In genomic region chr5:140020601-140021177, GRCh38 we compare ENCODE assay signal across 24 cellular contexts. TPM values are rescaled to one million over a fixed set of nuclear protein-coding genes. Genes with fewer than 3 reads are reported as not detected.
DNase-seq lines count a peak whose midpoint lies in the region; ATAC-seq and TF ChIP-seq lines count a peak whose summit lies in the region.
"Had no signal": no experiment of that assay in that cellular context is flagged by ENCODE, and none has a peak within 500 bp of the region (broad histone marks: within the 10 kb centered on the region; RNA-seq: fewer than 3 reads in every experiment).

No MANE protein-coding gene starts in this region.

- CTCF ChIA-PET in GM10248 (lab: Yijun Ruan, JAX) = interaction anchor here (0.7 to 2.6 kb wide), 11 partner anchors 9 to 233 kb away, joined by 3 to 11 read pairs (median 4); no protein-coding TSS in a partner anchor

- TF ChIP-seq CTCF in AG10803 (conservative IDR thresholded peaks at IDR 0.05; ENCODE audit: low read length) (no peak), left ventricle myocardium inferior (IDR thresholded peaks at IDR 0.05; ENCODE audit: borderline replicate concordance) (no peak), GM10248 (IDR thresholded peaks at IDR 0.05; ENCODE audit: control extremely low read depth, extremely low read depth, low read depth, missing control alignments) (no peak), GM13977 (IDR thresholded peaks at IDR 0.05; ENCODE audit: extremely low read depth, insufficient read depth, missing control alignments) (no peak)

- DNase-seq in AG10803 (ENCODE audit: low read depth) (peak; percentile 9), MG63 (peak; percentile 67), left ventricle myocardium inferior (no peak), sciatic nerve (ENCODE audit: low spot score) (no peak), retina (no peak), GM10248 (ENCODE audit: extremely low spot score) (no peak), GM13977 (ENCODE audit: low spot score) (no peak)
- DNase-seq: activated CD4-positive, alpha-beta T cell treated with anti-CD3 and anti-CD28 coated beads for 1 hour; activated CD8-positive, alpha-beta T cell treated with anti-CD3 and anti-CD28 coated beads for 36 hours; DMS53; endodermal cell; Karpas-422; MV-4-11; NCI-H1694; NCI-H510A treated with DMSO at 0.1 percent for 48 hours; NK-92 treated with Interleukin-12 subunit alpha and Interleukin-12 subunit beta, amount 100 ng/mL, for 24 hours; PC-3; T-helper 2 cell; thyroid gland had no signal

- intact Hi-C loops in left ventricle myocardium inferior (cut with micrococcal nuclease) (no loop called here), sciatic nerve (cut with DNase I) (no loop called here)

- in situ Hi-C loops in GM13977 (cut with MboI; ENCODE audit: low pct_unique_long_range_greater_than_20kb, low sequenced_read_pairs, unreplicated experiment) = no loop called here

- peaks cover 49% of the 10 kb centered on the region for H3K4me1 ChIP-seq in left ventricle myocardium inferior
- H3K4me1 ChIP-seq: A549 had no signal

- POLR2A ChIA-PET in GM10248 (lab: Yijun Ruan, JAX) = no interaction called here

- H3K27me3 ChIP-seq in MG63 (no peaks in the 10 kb centered on the region), left ventricle myocardium inferior (ENCODE audit: low read depth) (no peaks in the 10 kb centered on the region)

- no peaks in the 10 kb centered on the region for H3K36me3 ChIP-seq in MG63
- H3K36me3 ChIP-seq in left ventricle myocardium inferior = no peaks in the 10 kb centered on the region
- H3K36me3 ChIP-seq: thyroid gland had no signal

- ATAC-seq in sciatic nerve (peak; percentile 82), GM19324 (IDR thresholded peaks at IDR 0.05; ENCODE audit: low FRiP score, unreplicated experiment) (no peak)
- ATAC-seq: A549; activated CD8-positive, alpha-beta T cell treated with anti-CD3 and anti-CD28 coated beads for 36 hours; esophagus mucosa; HepG2; PC-3 had no signal

- no peak overlapping the region for H3K4me3 ChIP-seq in AG10803 (ENCODE audit: low read length)
- H3K4me3 ChIP-seq in MG63 = no peak overlapping the region
- no peak overlapping the region for H3K4me3 ChIP-seq in left ventricle myocardium inferior
- H3K4me3 ChIP-seq: A549, thyroid gland had no signal

- peak overlapping the region; percentile 24 for H3K27ac ChIP-seq in left ventricle myocardium inferior (replicated peaks)
- H3K27ac ChIP-seq: A549, thyroid gland had no signal

- H3K9me3 ChIP-seq in MG63 (no peaks in the 10 kb centered on the region), left ventricle myocardium inferior (replicated peaks) (no peaks in the 10 kb centered on the region)
- H3K9me3 ChIP-seq: A549, thyroid gland had no signal

RNA-seq across cellular contexts. Expression of gene NRG2, which starts 22.4 kb away (rescaled TPM):
- total RNA-seq in MG63 (2014; rRNA removed; shearing (Covaris generic); ENCODE audit: low replicate concordance) = 0.94 and 2.8 TPM in 2 replicates
- total RNA-seq in left ventricle myocardium inferior (3.1 TPM), sciatic nerve (1.7 TPM)
- total RNA-seq: activated T-helper 2 cell treated with anti-CD3 and anti-CD28 coated beads, Interferon-gamma antibody, Interleukin-2, Interleukin-4, amounts not matched to agents 10 μg/mL and 5 μg/mL and 100 μg/mL, durations not matched to agents 14 hours and 24 hours and 36 hours; HepG2 had no signal

Comparison
In these comparisons a context has a peak if more than half of its experiments do, and no peak if none do; other contexts are left out.
1. DNase-seq: peak in AG10803 (single experiment) and MG63 (single experiment); none in left ventricle myocardium inferior (single experiment), sciatic nerve (single experiment), retina (single experiment), GM10248 (single experiment) and GM13977 (single experiment).